Comparison of ENCODE assay signal across 21 cellular contexts in the genomic region with DNA sequence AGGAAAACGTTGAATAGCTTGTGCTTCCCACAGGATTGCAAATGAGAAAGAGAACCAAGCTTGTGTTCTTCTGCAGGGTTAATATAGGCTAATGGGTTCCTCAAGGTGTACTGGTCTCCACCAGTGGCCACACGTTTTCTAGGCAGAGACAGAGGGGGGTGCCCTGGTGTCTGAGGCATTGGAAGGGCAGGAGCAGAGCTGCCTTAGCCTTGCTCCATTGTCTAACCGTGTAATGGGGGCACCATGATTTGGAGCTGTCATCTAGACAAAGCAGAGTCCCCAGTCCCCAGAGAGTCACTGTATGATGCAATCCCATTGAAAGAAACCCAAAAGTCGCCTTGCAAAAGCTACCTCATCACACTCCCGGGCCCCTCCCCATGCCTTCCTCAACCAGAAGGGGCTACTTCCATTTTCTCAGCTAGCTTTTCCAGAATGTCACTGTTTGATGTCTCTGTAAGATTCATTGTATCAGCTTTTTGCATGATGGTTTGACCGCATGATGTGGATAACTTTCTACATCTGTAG.
"Had no signal": no experiment of that assay in that cellular context is flagged by ENCODE, and none has a peak within 500 bp of the region (broad histone marks: within the 10 kb centered on the region; RNA-seq: fewer than 3 reads in every experiment).

No MANE protein-coding gene starts in this region.

- DNase-seq: activated B cell treated with CpG ODN at 0.5 μM for 24 hours; activated CD4-positive, alpha-beta T cell treated with anti-CD3 and anti-CD28 coated beads for 1 hour; activated CD4-positive, alpha-beta T cell treated with anti-CD3 and anti-CD28 coated beads, Interleukin-2, amount 10 ng/mL, durations not matched to agents 24 days and 14 days; activated CD4-positive, alpha-beta T cell treated with anti-CD3 and anti-CD28 coated beads, Interleukin-2, amount 50 U/mL, for 48 hours; activated gamma-delta T cell; activated naive CD4-positive, alpha-beta T cell treated with anti-CD3 and anti-CD28 coated beads for 36 hours; activated T-cell treated with anti-CD3 and anti-CD28 coated beads, Interleukin-2, amount 50 U/mL, for 48 hours; brain microvascular endothelial cell; Kasumi-1; NCI-H1105; NCI-H1436; NCI-H187; NCI-H2081; NCI-H510A treated with DMSO at 0.1 percent for 48 hours; NCI-H69; PC-9; SHP77 treated with DMSO at 0.1 percent for 48 hours; T-helper 17 cell; T-helper 9 cell had no signal

- H3K27ac ChIP-seq: brain microvascular endothelial cell, cardiac muscle cell, PC-9 had no signal

- H3K4me3 ChIP-seq: cardiac muscle cell, PC-9 had no signal

- H3K36me3 ChIP-seq: brain microvascular endothelial cell, cardiac muscle cell had no signal

- ATAC-seq: activated T-helper 17 cell treated with anti-CD3 and anti-CD28 coated beads, Interleukin-2, amount 50 U/mL, for 72 hours; T-helper 17 cell had no signal
